ENCODE assay signal across 21 cellular contexts in the genomic region with DNA sequence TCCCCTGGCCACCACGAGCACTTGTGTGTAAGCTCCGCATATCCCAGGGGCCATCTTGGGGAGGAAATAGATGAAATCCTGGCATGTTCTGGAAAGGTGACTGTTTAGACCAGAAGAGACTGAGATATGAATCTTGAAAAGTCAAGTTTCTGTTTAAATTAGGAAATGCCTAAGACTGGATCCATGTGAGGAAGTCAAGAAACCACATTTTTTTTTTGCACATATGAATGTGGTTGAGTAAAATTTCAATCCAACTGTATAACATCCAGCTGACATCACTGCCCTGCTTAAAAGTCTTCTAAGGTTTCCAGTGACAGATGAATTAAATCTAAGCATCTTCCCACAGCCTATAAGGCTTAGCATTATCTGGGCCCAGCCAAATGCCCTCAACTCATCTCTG.
"Had no signal": no experiment of that assay in that cellular context is flagged by ENCODE, and none has a peak within 500 bp of the region (broad histone marks: within the 10 kb centered on the region; RNA-seq: fewer than 3 reads in every experiment).

No MANE protein-coding gene starts in this region.

- H3K4me3 Mint-ChIP-seq: activated CD8-positive, alpha-beta T cell treated with anti-CD3 and anti-CD28 coated beads for 36 hours; activated T-helper 1 cell treated with anti-CD3 and anti-CD28 coated beads, Interleukin-12 subunit alpha, Interleukin-12 subunit beta, Interleukin-2, Interleukin-4 antibody, amounts not matched to agents 30 ng/mL and 10 ng/mL and 1 ng/mL, durations not matched to agents 14 hours and 24 hours and 36 hours; dendritic cell treated with granulocyte-macrophage colony-stimulating factor and Interleukin-4, amounts not matched to agents 40 ng/mL and 50 ng/mL, for 4 days; neural progenitor cell; stimulated activated naive CD8-positive, alpha-beta T cell treated with anti-CD3 and anti-CD28 coated beads, Interleukin-15, Interleukin-2, amounts not matched to agents 100 ng/mL and 50 ng/mL, for 24 hours; type B pancreatic cell; WTC11 had no signal

- H3K36me3 ChIP-seq: ascending aorta, heart right ventricle, neural progenitor cell, sigmoid colon, spleen, suprapubic skin had no signal

- H3K4me1 ChIP-seq: ascending aorta, heart right ventricle, psoas muscle, sigmoid colon, spleen, suprapubic skin had no signal

- H3K9me3 Mint-ChIP-seq: activated CD8-positive, alpha-beta T cell treated with anti-CD3 and anti-CD28 coated beads for 36 hours; activated T-helper 1 cell treated with anti-CD3 and anti-CD28 coated beads, Interleukin-12 subunit alpha, Interleukin-12 subunit beta, Interleukin-2, Interleukin-4 antibody, amounts not matched to agents 30 ng/mL and 10 ng/mL and 1 ng/mL, durations not matched to agents 14 hours and 24 hours and 36 hours; dendritic cell treated with granulocyte-macrophage colony-stimulating factor and Interleukin-4, amounts not matched to agents 40 ng/mL and 50 ng/mL, for 4 days; neural progenitor cell; stimulated activated naive CD8-positive, alpha-beta T cell treated with anti-CD3 and anti-CD28 coated beads, Interleukin-15, Interleukin-2, amounts not matched to agents 100 ng/mL and 50 ng/mL, for 24 hours; type B pancreatic cell; WTC11 had no signal

- H3K27me3 Mint-ChIP-seq: dendritic cell treated with granulocyte-macrophage colony-stimulating factor and Interleukin-4, amounts not matched to agents 40 ng/mL and 50 ng/mL, for 4 days had no signal

- DNase-seq: activated CD4-positive, alpha-beta T cell treated with anti-CD3 and anti-CD28 coated beads for 4 hours; activated CD8-positive, alpha-beta memory T cell treated with anti-CD3 and anti-CD28 coated beads, Interleukin-2, amount 50 U/mL, for 48 hours; activated CD8-positive, alpha-beta T cell treated with anti-CD3 and anti-CD28 coated beads for 36 hours; effector memory CD4-positive, alpha-beta T cell; heart right ventricle; islet precursor cell; psoas muscle; sigmoid colon; spleen had no signal

- H3K36me3 Mint-ChIP-seq: neural progenitor cell, type B pancreatic cell, WTC11 had no signal

- H3K4me1 Mint-ChIP-seq: neural progenitor cell had no signal

- H3K4me2 ChIP-seq: neural progenitor cell had no signal

- H3K27ac Mint-ChIP-seq: activated CD8-positive, alpha-beta T cell treated with anti-CD3 and anti-CD28 coated beads for 36 hours; activated T-helper 1 cell treated with anti-CD3 and anti-CD28 coated beads, Interleukin-12 subunit alpha, Interleukin-12 subunit beta, Interleukin-2, Interleukin-4 antibody, amounts not matched to agents 30 ng/mL and 10 ng/mL and 1 ng/mL, durations not matched to agents 14 hours and 24 hours and 36 hours; dendritic cell treated with granulocyte-macrophage colony-stimulating factor and Interleukin-4, amounts not matched to agents 40 ng/mL and 50 ng/mL, for 4 days; neural progenitor cell; stimulated activated naive CD8-positive, alpha-beta T cell treated with anti-CD3 and anti-CD28 coated beads, Interleukin-15, Interleukin-2, amounts not matched to agents 100 ng/mL and 50 ng/mL, for 24 hours; type B pancreatic cell; WTC11 had no signal

- ATAC-seq: activated CD8-positive, alpha-beta T cell treated with anti-CD3 and anti-CD28 coated beads for 36 hours; heart right ventricle; left lobe of liver; psoas muscle; WTC11 had no signal

- FAIRE-seq: bronchial epithelial cell, frontal cortex, TTC549 had no signal

- H3K4me3 ChIP-seq: ascending aorta, heart right ventricle, neural progenitor cell, psoas muscle, sigmoid colon, spleen, suprapubic skin had no signal

- H3K9ac ChIP-seq: neural progenitor cell had no signal

- H3K9me3 ChIP-seq: ascending aorta, heart right ventricle, psoas muscle, sigmoid colon, spleen, suprapubic skin had no signal

- H3K27ac ChIP-seq: ascending aorta, heart right ventricle, neural progenitor cell, psoas muscle, sigmoid colon, spleen, suprapubic skin had no signal

- H3K27me3 ChIP-seq: ascending aorta had no signal
